8 cellular contexts compared by ENCODE assay signal in the genomic region with DNA sequence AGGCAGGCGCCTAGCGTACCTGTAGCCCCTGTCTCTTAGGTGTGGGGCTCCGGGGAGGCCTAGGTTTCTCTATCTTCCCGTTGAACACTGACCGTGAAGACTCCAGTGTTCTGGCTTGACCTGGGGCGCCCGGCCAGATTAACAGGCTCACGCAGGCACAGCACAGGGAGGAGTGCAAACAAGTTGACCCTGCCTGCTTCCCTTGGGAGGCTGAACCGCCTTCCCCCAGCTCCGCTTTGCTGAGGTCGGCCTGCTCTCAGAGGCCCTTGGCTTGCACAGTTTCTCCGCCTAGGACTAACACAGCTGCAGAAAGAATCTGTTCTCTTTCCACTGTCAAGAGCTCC. TPM values are rescaled to one million over a fixed set of nuclear protein-coding genes. Genes with fewer than 3 reads are reported as not detected.
DNase-seq lines count a peak whose midpoint lies in the region; ATAC-seq, FAIRE-seq and TF ChIP-seq lines count a peak whose summit lies in the region.

No MANE protein-coding gene starts in this region.

- no peaks in the 10 kb centered on the region for H3K27me3 ChIP-seq in CD8-positive, alpha-beta T cell (ENCODE audit: insufficient read depth, low read length)
- H3K27me3 ChIP-seq in HAP-1 (ENCODE audit: low read depth), result no peaks in the 10 kb centered on the region
- no peaks in the 10 kb centered on the region for H3K27me3 ChIP-seq in RWPE2 (ENCODE audit: insufficient read depth, poor library complexity, severe bottlenecking)
- no peaks in the 10 kb centered on the region for H3K27me3 ChIP-seq in endothelial cell of umbilical vein (ENCODE audit: control insufficient read depth in 2 of 2, insufficient read depth in 2 of 2, low read length in 2 of 2)
- H3K27me3 ChIP-seq in mononuclear cell (ENCODE audit: insufficient read depth, low read length), result no peaks in the 10 kb centered on the region

- ATAC-seq in CD8-positive, alpha-beta T cell, result no peak
- peak; percentile 35 for ATAC-seq in RWPE2 (ENCODE audit: low read depth)

- peaks cover 15% of the 10 kb centered on the region for H3K4me1 ChIP-seq in CD8-positive, alpha-beta T cell (ENCODE audit: insufficient read depth, low read length)
- no peaks in the 10 kb centered on the region for H3K4me1 ChIP-seq in HAP-1
- no peaks in the 10 kb centered on the region for H3K4me1 ChIP-seq in RWPE2 (ENCODE audit: insufficient read depth, poor library complexity, severe bottlenecking)
- H3K4me1 ChIP-seq in endothelial cell of umbilical vein (ENCODE audit: control insufficient read depth, extremely low read depth, insufficient read depth, low read length), result peaks cover 4% of the 10 kb centered on the region
- peaks cover 15% of the 10 kb centered on the region for H3K4me1 ChIP-seq in mononuclear cell (ENCODE audit: insufficient read depth, low read length)
- peaks cover 3% of the 10 kb centered on the region for H3K4me1 ChIP-seq in urinary bladder (ENCODE audit: insufficient read depth)

- 5% methylated on average over 12 of the region's 12 CpGs for WGBS in urinary bladder

- TF ChIP-seq POLR2A in endothelial cell of umbilical vein (IDR thresholded peaks at IDR 0.05; ENCODE audit: low read depth, low read length) (no peak), GM12892 (IDR thresholded peaks at IDR 0.05; ENCODE audit: low read depth, low read length) (no peak)

- peak overlapping the region; percentile 77 for H3K27ac Mint-ChIP-seq in CD8-positive, alpha-beta T cell

- dilution Hi-C loops in endothelial cell of umbilical vein (cut with MboI; ENCODE audit: extremely low pct_ligation_motif_present, low sequenced_read_pairs), result no loop called here

- TF ChIP-seq CTCF in CD8-positive, alpha-beta T cell (IDR thresholded peaks at IDR 0.05), result no peak
- no peak for TF ChIP-seq CTCF in RWPE2 (IDR thresholded peaks at IDR 0.05; ENCODE audit: poor library complexity, severe bottlenecking)
- no peak for TF ChIP-seq CTCF in endothelial cell of umbilical vein (IDR thresholded peaks at IDR 0.05; ENCODE audit: extremely low read depth in 1 of 2, insufficient read depth in 1 of 2, low read depth in 1 of 2, low read length in 2 of 2)

- no TSS peak for BruUV-seq in endothelial cell of umbilical vein (replicated peaks; lab: Mats Ljungman, UMichigan)

- in situ Hi-C loops in HAP-1 (cut with MboI; ENCODE audit: low sequenced_read_pairs), result no loop called here

- intact Hi-C loops in CD8-positive, alpha-beta T cell (cut with DNase I, micrococcal nuclease), result loop anchor here (1.0 to 2.0 kb wide), 4 partner anchors 10 to 172 kb away; partner anchors contain the start of genes SNRPG (in 2 of the 2), PCBP1 (in 1 of the 2) and TIA1 (in 1 of the 2)
- intact Hi-C loops in endothelial cell of umbilical vein (cut with micrococcal nuclease), result loop anchor here (1.0 to 5.0 kb wide), 3 partner anchors 9 to 809 kb away; partner anchors contain the start of genes NAGK and SNRPG

- peaks cover 35% of the 10 kb centered on the region for H3K36me3 Mint-ChIP-seq in CD8-positive, alpha-beta T cell

- DNase-seq in CD8-positive, alpha-beta T cell, result no peak
- peak; percentile 36 to 60 for DNase-seq in HAP-1 (ENCODE audit: low spot score in 2 of 2)
- no peak for DNase-seq in RWPE2 (ENCODE audit: low spot score)
- DNase-seq in endothelial cell of umbilical vein (ENCODE audit: low read depth, low spot score), result no peak
- no peak for DNase-seq in GM12892 (ENCODE audit: insufficient read length)
- DNase-seq in RCC 7860 (ENCODE audit: low spot score), result no peak

- no peaks in the 10 kb centered on the region for H3K9me1 ChIP-seq in endothelial cell of umbilical vein (replicated peaks; ENCODE audit: control insufficient read depth, extremely low read depth, insufficient read depth, low read length)

- POLR2A ChIA-PET in CD8-positive, alpha-beta T cell (lab: Charles Lee), result interaction anchor here (0.9 to 2.9 kb wide), 17 partner anchors 10 to 430 kb away, joined by 3 to 36 read pairs (median 6); partner anchors contain the start of genes C2orf42, FAM136A, MXD1 and PCBP1
- POLR2A ChIA-PET in endothelial cell of umbilical vein (lab: Charles Lee), result interaction anchor here (0.5 to 1.5 kb wide), 5 partner anchors 9 to 551 kb away, joined by 3 to 13 read pairs (median 3); partner anchors contain the start of gene SNRPG

- H3K79me2 ChIP-seq in endothelial cell of umbilical vein (ENCODE audit: control insufficient read depth, insufficient read depth, low read length), result no peaks in the 10 kb centered on the region

- peak overlapping the region; percentile 67 for H3K4me2 ChIP-seq in endothelial cell of umbilical vein (ENCODE audit: insufficient read depth, low read length)

- H3K4me3 ChIP-seq in CD8-positive, alpha-beta T cell (ENCODE audit: low read depth, low read length), result peak overlapping the region; percentile 88
- H3K4me3 ChIP-seq in HAP-1 (peak overlapping the region; percentile 63), RWPE2 (ENCODE audit: severe bottlenecking) (peak overlapping the region; percentile 82), endothelial cell of umbilical vein (replicated peaks in 1 of 3; ENCODE audit: insufficient read depth in 1 of 3, low read depth in 1 of 3, low read length in 3 of 3) (peak overlapping the region; percentile 57 to 77 (median 73)), mononuclear cell (ENCODE audit: low read length) (peak overlapping the region; percentile 69), urinary bladder (ENCODE audit: low read depth, low read length) (peak overlapping the region; percentile 82)

- peak overlapping the region; percentile 99 for H2AFZ ChIP-seq in endothelial cell of umbilical vein (ENCODE audit: low read depth, low read length)

- no peaks in the 10 kb centered on the region for H4K20me1 ChIP-seq in endothelial cell of umbilical vein (replicated peaks; ENCODE audit: control insufficient read depth, extremely low read depth, insufficient read depth, low read length)

- peak overlapping the region; percentile 86 for H3K4me3 Mint-ChIP-seq in CD8-positive, alpha-beta T cell

- peaks cover 42% of the 10 kb centered on the region for H3K4me1 Mint-ChIP-seq in CD8-positive, alpha-beta T cell (ENCODE audit: low read depth)

- H3K9me3 ChIP-seq in CD8-positive, alpha-beta T cell (ENCODE audit: low read length), result no peaks in the 10 kb centered on the region
- H3K9me3 ChIP-seq in HAP-1 (no peaks in the 10 kb centered on the region), RWPE2 (ENCODE audit: severe bottlenecking) (no peaks in the 10 kb centered on the region), endothelial cell of umbilical vein (replicated peaks; ENCODE audit: control insufficient read depth, insufficient read depth, low read length) (no peaks in the 10 kb centered on the region), mononuclear cell (ENCODE audit: low read depth, low read length) (no peaks in the 10 kb centered on the region)

- CTCF ChIA-PET in CD8-positive, alpha-beta T cell (lab: Charles Lee), result interaction anchor here (0.9 to 1.3 kb wide), 4 partner anchors 25 to 347 kb away, joined by 3 to 4 read pairs (median 3); partner anchors contain the start of gene SNRPG
- CTCF ChIA-PET in endothelial cell of umbilical vein (lab: Charles Lee), result interaction anchor here (0.6 to 1.5 kb wide), 3 partner anchors 13 to 534 kb away, joined by 3 to 8 read pairs (median 5); no protein-coding TSS in a partner anchor

- peak overlapping the region; percentile 54 for H3K27ac ChIP-seq in CD8-positive, alpha-beta T cell (ENCODE audit: low read depth, low read length)
- H3K27ac ChIP-seq in RWPE2 (ENCODE audit: poor library complexity, severe bottlenecking) (peak overlapping the region; percentile 83), endothelial cell of umbilical vein (ENCODE audit: insufficient read depth, low read depth, low read length) (no peak overlapping the region), urinary bladder (ENCODE audit: low read depth) (no peak overlapping the region)

- H3K36me3 ChIP-seq in CD8-positive, alpha-beta T cell (ENCODE audit: insufficient read depth, low read length), result no peaks in the 10 kb centered on the region
- peaks cover 7% of the 10 kb centered on the region for H3K36me3 ChIP-seq in HAP-1 (replicated peaks)
- H3K36me3 ChIP-seq in RWPE2 (ENCODE audit: low read depth), result peaks cover 17% of the 10 kb centered on the region; the same call in 1 of the 2 replicates
- no peaks in the 10 kb centered on the region for H3K36me3 ChIP-seq in endothelial cell of umbilical vein (ENCODE audit: control insufficient read depth in 2 of 2, extremely low read depth in 1 of 2, insufficient read depth in 2 of 2, low read length in 2 of 2)
- peaks cover 2% of the 10 kb centered on the region for H3K36me3 ChIP-seq in urinary bladder (ENCODE audit: insufficient read depth)

- H3K9ac ChIP-seq in endothelial cell of umbilical vein (replicated peaks; ENCODE audit: extremely low read depth, insufficient read depth, low read length), result peak overlapping the region; percentile 47

- H3K27me3 Mint-ChIP-seq in CD8-positive, alpha-beta T cell (ENCODE audit: low read depth), result no peaks in the 10 kb centered on the region

- FAIRE-seq in endothelial cell of umbilical vein (lab: Jason Lieb, UNC) (peak; percentile 21), GM12892 (lab: Jason Lieb, UNC) (no peak), RCC 7860 (lab: Jason Lieb, UNC) (no peak)

- no peaks in the 10 kb centered on the region for H3K9me3 Mint-ChIP-seq in CD8-positive, alpha-beta T cell

RNA-seq across cellular contexts. Expression of gene PCYOX1, which starts 0.6 kb away (rescaled TPM):
- 1 to 10 TPM; 7.4 to 9.4 TPM for total RNA-seq in CD8-positive, alpha-beta T cell
- total RNA-seq in endothelial cell of umbilical vein (43.9 and 44.0 TPM in 2 replicates), mononuclear cell (4.9 TPM), urinary bladder (57.9 TPM)
- polyA plus RNA-seq in endothelial cell of umbilical vein (7.9 and 12.0 TPM in 2 replicates), urinary bladder (42.6 TPM)
- 12.8 and 14.0 TPM in 2 replicates for polyA plus RNA-seq in endothelial cell of umbilical vein (2011; cell fraction: cytosol; rRNA removed)
- polyA plus RNA-seq in endothelial cell of umbilical vein (2011; cell fraction: nucleus; rRNA removed), result 5.6 and 9.5 TPM in 2 replicates
- 35.3 and 51.9 TPM in 2 replicates for polyA plus RNA-seq in endothelial cell of umbilical vein (2012)
- polyA minus RNA-seq in endothelial cell of umbilical vein, result 23.5 and 25.1 TPM in 2 replicates
- 15.7 TPM for polyA minus RNA-seq in endothelial cell of umbilical vein (2011; cell fraction: cytosol; rRNA and poly(A)+ RNA removed)
- 4.5 and 7.0 TPM in 2 replicates for polyA minus RNA-seq in endothelial cell of umbilical vein (2011; cell fraction: nucleus; rRNA and poly(A)+ RNA removed)
- 5.5 TPM for polyA plus RNA-seq in GM12892 (2012; ENCODE audit: missing spikeins)

RNA-seq across cellular contexts. Expression of gene TIA1, which starts 10.1 kb away (rescaled TPM):
- 10 to 100 TPM; 55.9 to 62.6 TPM for total RNA-seq in CD8-positive, alpha-beta T cell
- total RNA-seq in endothelial cell of umbilical vein (140 and 163 TPM in 2 replicates), mononuclear cell (57.1 TPM), urinary bladder (492 TPM)
- polyA plus RNA-seq in endothelial cell of umbilical vein (49.8 and 60.2 TPM in 2 replicates), urinary bladder (50.6 TPM)
- 55.0 and 63.8 TPM in 2 replicates for polyA plus RNA-seq in endothelial cell of umbilical vein (2011; cell fraction: cytosol; rRNA removed)
- 656 and 659 TPM in 2 replicates for polyA plus RNA-seq in endothelial cell of umbilical vein (2011; cell fraction: nucleus; rRNA removed)
- polyA plus RNA-seq in endothelial cell of umbilical vein (2012), result 92.5 and 92.8 TPM in 2 replicates
- 265 and 268 TPM in 2 replicates for polyA minus RNA-seq in endothelial cell of umbilical vein
- 44.9 TPM for polyA minus RNA-seq in endothelial cell of umbilical vein (2011; cell fraction: cytosol; rRNA and poly(A)+ RNA removed)
- polyA minus RNA-seq in endothelial cell of umbilical vein (2011; cell fraction: nucleus; rRNA and poly(A)+ RNA removed), result 234 and 261 TPM in 2 replicates
- 62.9 TPM for polyA plus RNA-seq in GM12892 (2012; ENCODE audit: missing spikeins)

RNA-seq across cellular contexts. Expression of gene SNRPG, which starts 35.0 kb away (rescaled TPM):
- total RNA-seq in CD8-positive, alpha-beta T cell, result 100 to 1,000 TPM; 102 to 108 TPM
- total RNA-seq in endothelial cell of umbilical vein, result 310 and 326 TPM in 2 replicates
- polyA plus RNA-seq in endothelial cell of umbilical vein, result 93.2 and 188 TPM in 2 replicates
- polyA plus RNA-seq in endothelial cell of umbilical vein (2011; cell fraction: cytosol; rRNA removed), result 212 and 259 TPM in 2 replicates
- polyA plus RNA-seq in endothelial cell of umbilical vein (2011; cell fraction: nucleus; rRNA removed), result 83.7 and 105 TPM in 2 replicates
- polyA plus RNA-seq in endothelial cell of umbilical vein (2012), result 406 and 423 TPM in 2 replicates
- 29.7 and 37.1 TPM in 2 replicates for polyA minus RNA-seq in endothelial cell of umbilical vein
- polyA minus RNA-seq in endothelial cell of umbilical vein (2011; cell fraction: cytosol; rRNA and poly(A)+ RNA removed), result 29.9 TPM
- 14.4 and 22.3 TPM in 2 replicates for polyA minus RNA-seq in endothelial cell of umbilical vein (2011; cell fraction: nucleus; rRNA and poly(A)+ RNA removed)
- 92.5 TPM for total RNA-seq in mononuclear cell
- total RNA-seq in urinary bladder, result 95.0 TPM
- polyA plus RNA-seq in urinary bladder, result 101 TPM
- polyA plus RNA-seq in GM12892 (2012; ENCODE audit: missing spikeins), result 241 TPM

RNA-seq across cellular contexts. Expression of gene FAM136A, which starts 43.4 kb away (rescaled TPM):
- total RNA-seq in CD8-positive, alpha-beta T cell, result 10 to 100 TPM; 30.8 to 30.9 TPM
- total RNA-seq in endothelial cell of umbilical vein (42.4 and 45.7 TPM in 2 replicates), mononuclear cell (18.1 TPM), urinary bladder (22.7 TPM)
- polyA plus RNA-seq in endothelial cell of umbilical vein (24.0 and 28.3 TPM in 2 replicates), urinary bladder (26.3 TPM)
- polyA plus RNA-seq in endothelial cell of umbilical vein (2011; cell fraction: cytosol; rRNA removed), result 36.3 and 37.8 TPM in 2 replicates
- 46.5 and 64.6 TPM in 2 replicates for polyA plus RNA-seq in endothelial cell of umbilical vein (2011; cell fraction: nucleus; rRNA removed)
- polyA plus RNA-seq in endothelial cell of umbilical vein (2012), result 36.3 and 56.5 TPM in 2 replicates
- polyA minus RNA-seq in endothelial cell of umbilical vein, result 13.2 and 16.5 TPM in 2 replicates
- 32.4 TPM for polyA minus RNA-seq in endothelial cell of umbilical vein (2011; cell fraction: cytosol; rRNA and poly(A)+ RNA removed)
- polyA minus RNA-seq in endothelial cell of umbilical vein (2011; cell fraction: nucleus; rRNA and poly(A)+ RNA removed), result 6.8 and 7.1 TPM in 2 replicates
- 61.0 TPM for polyA plus RNA-seq in GM12892 (2012; ENCODE audit: missing spikeins)

Comparison
In these comparisons a context has a peak if more than half of its experiments do, and no peak if none do; other contexts are left out.
1. DNase-seq: peak in HAP-1 (2 of 2); none in CD8-positive, alpha-beta T cell (0 of 7), RWPE2 (single experiment), endothelial cell of umbilical vein (single experiment), GM12892 (single experiment) and RCC 7860 (single experiment).
2. H3K27ac ChIP-seq: peak in CD8-positive, alpha-beta T cell (single experiment) and RWPE2 (single experiment); none in endothelial cell of umbilical vein (single experiment) and urinary bladder (single experiment).
3. Peak in every context shown above with its lines, with median percentiles within 50 percentile points of each other: H3K4me3 ChIP-seq.